ENCODE assay signal across 9 cellular contexts in the genomic region with DNA sequence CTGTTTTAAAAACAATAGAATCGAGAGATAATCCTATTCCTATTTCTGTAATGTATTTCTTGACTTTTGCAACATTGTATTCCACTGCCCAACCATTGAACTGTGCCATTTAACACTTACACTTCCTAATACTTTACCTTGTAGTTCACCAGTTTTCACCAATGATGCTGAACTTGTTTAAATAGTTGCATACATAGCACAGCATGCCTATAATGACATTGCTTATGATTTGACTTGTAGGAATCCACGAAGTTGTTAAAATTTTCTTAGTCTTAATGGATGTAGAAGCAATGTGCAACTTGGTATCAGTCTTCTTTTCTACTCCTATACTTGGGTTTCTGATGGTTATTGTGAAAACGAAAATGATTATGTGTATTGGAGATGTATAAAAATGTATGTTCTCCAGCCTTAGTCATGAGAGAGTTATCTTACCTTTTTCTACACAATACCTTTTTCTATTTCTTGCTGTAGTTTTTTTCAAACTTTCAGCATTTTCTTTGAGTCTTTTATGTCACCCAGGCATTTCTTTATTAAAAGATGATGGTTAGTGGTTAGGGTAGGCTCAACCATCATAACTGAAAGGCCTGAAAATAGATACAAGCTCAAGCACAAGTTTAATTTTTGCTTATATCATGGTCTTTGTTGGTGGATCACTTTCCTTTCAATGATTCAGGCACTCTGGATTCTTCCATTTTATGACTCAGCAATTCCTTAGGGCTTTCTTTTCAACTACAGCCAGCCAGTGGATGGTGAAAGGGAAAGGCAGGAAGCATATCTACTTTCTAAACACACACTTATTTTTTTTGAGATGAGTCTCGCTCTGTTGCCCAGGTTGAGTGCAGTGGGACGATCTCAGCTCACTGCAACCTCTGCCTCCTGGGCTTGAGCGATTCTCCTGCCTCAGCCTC. TPM values are rescaled to one million over a fixed set of nuclear protein-coding genes. Genes with fewer than 3 reads are reported as not detected.
DNase-seq lines count a peak whose midpoint lies in the region; ATAC-seq, FAIRE-seq and TF ChIP-seq lines count a peak whose summit lies in the region.
"Had no signal": no experiment of that assay in that cellular context is flagged by ENCODE, and none has a peak within 500 bp of the region (broad histone marks: within the 10 kb centered on the region; RNA-seq: fewer than 3 reads in every experiment).

No MANE protein-coding gene starts in this region.

- 12% methylated on average over 6 of the region's 6 CpGs for WGBS in HepG2 (ENCODE audit: low lambda C conversion rate)
- WGBS in right lobe of liver (ENCODE audit: insufficient coverage, low coverage, low lambda C conversion rate, missing lambda C conversion rate): 93% methylated on average over 4 of the region's 6 CpGs

- no peaks in the 10 kb centered on the region for H3K79me2 ChIP-seq in HepG2 (ENCODE audit: insufficient read depth, low read length)

- no peaks in the 10 kb centered on the region for H4K20me1 ChIP-seq in HepG2 (ENCODE audit: insufficient read depth, low read length)

- H3K9me3 ChIP-seq in HepG2 (ENCODE audit: low read length): no peaks in the 10 kb centered on the region
- H3K9me3 ChIP-seq in right lobe of liver: no peaks in the 10 kb centered on the region
- no peaks in the 10 kb centered on the region for H3K9me3 ChIP-seq in tibial artery
- no peaks in the 10 kb centered on the region for H3K9me3 ChIP-seq in SJCRH30 (replicated peaks)

- no peak for TF ChIP-seq CTCF in HepG2 (CRISPR knock-in tag; IDR thresholded peaks at IDR 0.05)
- no peak for TF ChIP-seq CTCF in right lobe of liver (IDR thresholded peaks at IDR 0.05)
- TF ChIP-seq CTCF in tibial artery (IDR thresholded peaks at IDR 0.05): no peak

- CTCF ChIA-PET in HepG2 (lab: Yijun Ruan, JAX; ENCODE audit: low intra/inter-chr PET ratio, low total read pairs): no interaction called here

- TF ChIP-seq EP300 in HepG2 (IDR thresholded peaks at IDR 0.05; ENCODE audit: low read depth in 2 of 2, low read length in 2 of 2) (no peak), HepG2 (CRISPR knock-in tag; IDR thresholded peaks at IDR 0.05; ENCODE audit: borderline replicate concordance) (no peak)

- no peak for ATAC-seq in HepG2
- ATAC-seq in right lobe of liver: no peak
- peak; percentile 63 for ATAC-seq in HG03354 (IDR thresholded peaks at IDR 0.05; ENCODE audit: poor library complexity, severe bottlenecking, unreplicated experiment)

- intact Hi-C loops in HepG2 (cut with micrococcal nuclease; ENCODE audit: unreplicated experiment) (no loop called here), right lobe of liver (cut with DNase I) (no loop called here), tibial artery (cut with DNase I; ENCODE audit: low total_unique reads) (no loop called here)

- BruUV-seq in HepG2 (replicated peaks; lab: Mats Ljungman, UMichigan): no TSS peak

- TF ChIP-seq POLR2A in HepG2 (IDR thresholded peaks at IDR 0.05; ENCODE audit: insufficient read depth in 1 of 2, low read depth in 2 of 2, low read length in 2 of 2): no peak
- TF ChIP-seq POLR2A in right lobe of liver (IDR thresholded peaks at IDR 0.05): no peak

- no peak for DNase-seq in HepG2 (ENCODE audit: low spot score)
- no peak for DNase-seq in right lobe of liver
- peak; percentile 87 for DNase-seq in dedifferentiated amniotic fluid mesenchymal stem cell (ENCODE audit: extremely low spot score)
- no peak for DNase-seq in tibial artery
- no peak for DNase-seq in activated CD8-positive, alpha-beta memory T cell treated with anti-CD3 and anti-CD28 coated beads, Interleukin-2, amount 50 U/mL, for 48 hours
- no peak for DNase-seq in SJCRH30
- no peak for DNase-seq in stimulated activated CD4-positive, alpha-beta T cell treated with anti-CD3 and anti-CD28 coated beads, Interleukin-4, amount 100 ng/mL, for 4 hours

- POLR2A ChIA-PET in HepG2 (lab: Yijun Ruan, JAX): no interaction called here

- no peak overlapping the region for H3K4me2 ChIP-seq in HepG2 (ENCODE audit: low read depth, low read length)

- TF ChIP-seq RAD21 in HepG2 (CRISPR knock-in tag; IDR thresholded peaks at IDR 0.05): no peak

- in situ Hi-C loops in HepG2 (cut with HindIII; ENCODE audit: extremely low pct_ligation_motif_present, low pct_unique_long_range_greater_than_20kb): no loop called here

- peak; percentile 4 for FAIRE-seq in HepG2 (lab: Jason Lieb, UNC)
- FAIRE-seq: TTC549 had no signal

- H2AFZ ChIP-seq in HepG2 (ENCODE audit: low read length): no peak overlapping the region

- H3K9ac ChIP-seq in HepG2 (ENCODE audit: insufficient read depth, low read depth, low read length): no peak overlapping the region

- H3K27ac ChIP-seq in HepG2 (ENCODE audit: extremely low read length, insufficient read depth, low read length) (no peak overlapping the region), right lobe of liver (no peak overlapping the region), tibial artery (no peak overlapping the region), SJCRH30 (no peak overlapping the region)

- H3K36me3 ChIP-seq in HepG2 (replicated peaks in 1 of 2; ENCODE audit: control insufficient read depth in 1 of 2, insufficient read depth in 2 of 2, low read length in 2 of 2) (no peaks in the 10 kb centered on the region), right lobe of liver (no peaks in the 10 kb centered on the region), tibial artery (no peaks in the 10 kb centered on the region), SJCRH30 (no peaks in the 10 kb centered on the region)

- H3K4me3 ChIP-seq in HepG2 (replicated peaks in 1 of 3; ENCODE audit: insufficient read depth in 1 of 3, low read depth in 2 of 3, low read length in 3 of 3): no peak overlapping the region
- H3K4me3 ChIP-seq in right lobe of liver: no peak overlapping the region
- no peak overlapping the region for H3K4me3 ChIP-seq in tibial artery
- no peak overlapping the region for H3K4me3 ChIP-seq in SJCRH30

- no peaks in the 10 kb centered on the region; a peak in 1 of 5 replicates for H3K27me3 ChIP-seq in HepG2 (ENCODE audit: control insufficient read depth in 1 of 2, insufficient read depth in 2 of 2, low read length in 2 of 2)
- no peaks in the 10 kb centered on the region for H3K27me3 ChIP-seq in right lobe of liver
- H3K27me3 ChIP-seq in tibial artery: no peaks in the 10 kb centered on the region
- H3K27me3 ChIP-seq in SJCRH30: no peaks in the 10 kb centered on the region

- H3K4me1 ChIP-seq in HepG2 (ENCODE audit: insufficient read depth, low read length) (no peaks in the 10 kb centered on the region), right lobe of liver (no peaks in the 10 kb centered on the region), tibial artery (peaks cover 0 to 13% (median 4%) of the 10 kb centered on the region in 4 donors), SJCRH30 (no peaks in the 10 kb centered on the region)

TF ChIP-seq in HepG2, 621 proteins besides CTCF, POLR2A, EP300 and RAD21:
- TF ChIP-seq SAP130 (CRISPR knock-in tag; IDR thresholded peaks at IDR 0.05; ENCODE audit: low read depth) (no peak), MAFF (IDR thresholded peaks at IDR 0.05; ENCODE audit: low read depth, low read length) (peak; percentile 54), MAFK (conservative IDR thresholded peaks at IDR 0.05 in 1 of 2, IDR thresholded peaks at IDR 0.05 in 1 of 2; ENCODE audit: low read length in 2 of 2) (peak; percentile 67 to 71), ZNF530 (CRISPR knock-in tag; IDR thresholded peaks at IDR 0.05; ENCODE audit: low read depth) (no peak), NFE2L2 (IDR thresholded peaks at IDR 0.05; ENCODE audit: low read length) (peak; percentile 70; the same call in 1 of the 2 replicates)

RNA-seq across cellular contexts. Expression of a gene that starts 9.4 kb away (rescaled TPM):
- total RNA-seq in HepG2 (2016; rRNA removed; fragmentation: Illumina TruSeq; extraction: Trizol): 0.65 TPM in 1 of 2 replicates, not detected in the other
- not detected in 2 replicates for total RNA-seq in HepG2 (2016; cell fraction: cytosol; rRNA removed; fragmentation: Illumina TruSeq; extraction: Trizol; ENCODE audit: low read depth)
- total RNA-seq in HepG2 (2016; cell fraction: insoluble cytoplasmic fraction; rRNA removed; fragmentation: Illumina TruSeq; extraction: Trizol): not detected in 2 replicates
- total RNA-seq in HepG2 (2016; cell fraction: membrane; rRNA removed; fragmentation: Illumina TruSeq; extraction: Trizol): not detected in 2 replicates
- total RNA-seq in HepG2 (2016; cell fraction: nucleus; rRNA removed; fragmentation: Illumina TruSeq; extraction: Trizol): not detected in 2 replicates
- polyA plus RNA-seq in HepG2 (2011; rRNA removed): not detected in 2 replicates
- not detected in 2 replicates for polyA plus RNA-seq in HepG2 (2011; cell fraction: cytosol; rRNA removed)
- polyA plus RNA-seq in HepG2 (2011; cell fraction: nucleus; rRNA removed): not detected in 2 replicates
- polyA plus RNA-seq in HepG2 (2012): not detected in 2 replicates
- not detected in 2 replicates for polyA plus RNA-seq in HepG2 (2016; cell fraction: cytosol; fragmentation: Illumina TruSeq; extraction: Trizol; ENCODE audit: low read depth)
- polyA plus RNA-seq in HepG2 (2016; cell fraction: insoluble cytoplasmic fraction; fragmentation: Illumina TruSeq; extraction: Trizol; ENCODE audit: low read depth): not detected in 2 replicates
- polyA plus RNA-seq in HepG2 (2016; cell fraction: membrane; fragmentation: Illumina TruSeq; extraction: Trizol; ENCODE audit: low read depth): not detected in 2 replicates
- not detected in 2 replicates for polyA plus RNA-seq in HepG2 (2016; cell fraction: nucleus; fragmentation: Illumina TruSeq; extraction: Trizol; ENCODE audit: insufficient read depth, low read depth)
- 64.3 TPM in 1 of 2 replicates, not detected in the other for polyA minus RNA-seq in HepG2 (2011; rRNA and poly(A)+ RNA removed; ENCODE audit: low replicate concordance)
- 0.30 and 0.35 TPM in 2 replicates for polyA minus RNA-seq in HepG2 (2011; cell fraction: cytosol; rRNA and poly(A)+ RNA removed)
- polyA minus RNA-seq in HepG2 (2011; cell fraction: nucleus; rRNA and poly(A)+ RNA removed): 0.12 and 0.26 TPM in 2 replicates
- total RNA-seq in right lobe of liver: 1 to 10 TPM; 3.2 to 8.8 (median 4.8) TPM
- 9.9 and 10.6 TPM in 2 replicates for total RNA-seq in SJCRH30 (2014; rRNA removed; shearing (Covaris generic))
